14 cellular contexts compared by ENCODE assay signal in the genomic region with DNA sequence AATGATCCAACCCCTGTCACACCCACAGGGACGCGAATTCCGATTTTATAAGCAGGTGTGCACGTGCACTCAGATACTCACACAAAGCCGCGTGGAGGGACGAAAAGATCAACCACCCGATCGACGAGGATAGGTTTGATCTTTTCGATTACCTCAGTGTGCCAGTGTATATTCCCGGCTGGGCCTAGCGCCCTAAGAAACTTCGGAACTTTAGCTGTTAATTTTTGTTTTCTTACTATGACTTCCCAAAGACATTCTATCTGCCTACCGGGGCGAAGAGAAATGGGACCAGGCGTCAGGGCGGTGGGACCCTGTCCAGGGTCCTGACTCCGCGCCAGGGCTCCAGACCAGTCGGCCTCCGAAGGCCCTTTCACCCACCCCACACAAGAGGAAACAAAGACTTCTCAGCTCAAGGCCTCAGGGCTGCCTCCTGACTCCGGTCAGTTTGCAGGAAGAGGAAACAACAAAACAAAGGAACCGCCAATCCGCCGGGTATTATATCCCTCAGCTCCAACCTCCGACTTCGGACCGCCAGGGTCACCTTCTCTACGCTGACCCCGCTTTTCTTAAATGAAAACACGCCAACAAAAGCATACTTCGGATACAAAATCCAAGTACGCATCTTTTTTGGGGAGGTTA. TPM values are rescaled to one million over a fixed set of nuclear protein-coding genes. Genes with fewer than 3 reads are reported as not detected.
DNase-seq lines count a peak whose midpoint lies in the region; ATAC-seq and TF ChIP-seq lines count a peak whose summit lies in the region.
"Had no signal": no experiment of that assay in that cellular context is flagged by ENCODE, and none has a peak within 500 bp of the region (broad histone marks: within the 10 kb centered on the region; RNA-seq: fewer than 3 reads in every experiment).

No MANE protein-coding gene starts in this region.

- ATAC-seq in HCT116, result no peak
- ATAC-seq in mucosa of descending colon, result peak; percentile 24
- ATAC-seq in GM21367 (IDR thresholded peaks at IDR 0.05; ENCODE audit: unreplicated experiment), result no peak

- no peak for DNase-seq in AG04450 (ENCODE audit: low read depth, low spot score)
- DNase-seq in HCT116 (ENCODE audit: low read depth, low spot score), result no peak
- peak; percentile 83 for DNase-seq in endothelial cell (ENCODE audit: low spot score)
- no peak for DNase-seq in mucosa of descending colon
- DNase-seq in HuH-7 (ENCODE audit: low spot score), result no peak
- no peak for DNase-seq in NCI-H1105 treated with DMSO at 0.1 percent for 48 hours (lab: John Stamatoyannopoulos, UW)
- DNase-seq in NCI-H1436 (lab: John Stamatoyannopoulos, UW), result no peak
- DNase-seq: activated CD4-positive, alpha-beta T cell treated with anti-CD3 and anti-CD28 coated beads for 1 hour; hippocampal formation; NCI-H446 treated with DMSO at 0.1 percent for 48 hours; SJCRH30 had no signal

- RAD21 ChIA-PET in HCT116 (lab: Charles Lee; ENCODE audit: low non-redundant PET in 1 of 2, low total read pairs in 2 of 2, uncharacterized antibody in 2 of 2, unreplicated experiment in 2 of 2), result no interaction called here

- TF ChIP-seq CTCF in AG04450 (IDR thresholded peaks at IDR 0.05; ENCODE audit: low read depth, low read length), result no peak
- no peak for TF ChIP-seq CTCF in HCT116 (IDR thresholded peaks at IDR 0.05 in 2 of 3, conservative IDR thresholded peaks at IDR 0.05 in 1 of 3; ENCODE audit: borderline replicate concordance in 1 of 3, insufficient read depth in 1 of 3, low read depth in 2 of 3, low read length in 2 of 3)
- TF ChIP-seq CTCF in endothelial cell (IDR thresholded peaks at IDR 0.05; ENCODE audit: unreplicated experiment), result no peak
- no peak for TF ChIP-seq CTCF in mucosa of descending colon (IDR thresholded peaks at IDR 0.05)

- TF ChIP-seq RAD21 in HCT116 (IDR thresholded peaks at IDR 0.05; ENCODE audit: low read depth), result no peak

- no peak overlapping the region for H3K9ac ChIP-seq in HCT116 (ENCODE audit: low read length)

- H3K9me2 ChIP-seq in HCT116 (ENCODE audit: insufficient read depth), result no peaks in the 10 kb centered on the region

- H3K9me3 ChIP-seq in AG04450 (ENCODE audit: control insufficient read depth, insufficient read depth, low read length) (peaks cover 4% of the 10 kb centered on the region; the same call in 1 of the 2 replicates), HCT116 (ENCODE audit: control insufficient read depth in 1 of 2, insufficient read depth in 1 of 2, low read depth in 1 of 2, low read length in 2 of 2) (no peaks in the 10 kb centered on the region), mucosa of descending colon (no peaks in the 10 kb centered on the region)
- H3K9me3 ChIP-seq: BE2C, SJCRH30 had no signal

- H3K4me3 Mint-ChIP-seq in endothelial cell (ENCODE audit: unreplicated experiment), result peak overlapping the region; percentile 71

- no peak overlapping the region for H3K4me2 ChIP-seq in HCT116 (ENCODE audit: low read length)

- H3K27me3 Mint-ChIP-seq in endothelial cell (ENCODE audit: unreplicated experiment), result peaks cover 20% of the 10 kb centered on the region

- POLR2A ChIA-PET in AG04450 (lab: Yijun Ruan, JAX), result no interaction called here
- POLR2A ChIA-PET in HCT116 (lab: Charles Lee), result no interaction called here

- H3K27me3 ChIP-seq in AG04450 (ENCODE audit: control insufficient read depth, insufficient read depth, low read length) (peaks cover 64% of the 10 kb centered on the region), HCT116 (ENCODE audit: insufficient read depth, low read length) (peaks cover 10% of the 10 kb centered on the region; the same call in 1 of the 2 replicates)
- H3K27me3 ChIP-seq: SJCRH30 had no signal

- H3K27ac ChIP-seq in AG04450 (ENCODE audit: low read depth, low read length) (peak overlapping the region; percentile 21), HCT116 (ENCODE audit: low read depth, low read length) (no peak overlapping the region)
- H3K27ac ChIP-seq: SJCRH30 had no signal

- CTCF ChIA-PET in AG04450 (lab: Charles Lee) (interaction anchor here (0.5 to 1.0 kb wide), 3 partner anchors 11 to 346 kb away, joined by 4 read pairs; no protein-coding TSS in a partner anchor), HCT116 (lab: Charles Lee) (no interaction called here)

- H3K36me3 Mint-ChIP-seq in endothelial cell (ENCODE audit: low read depth, unreplicated experiment), result no peaks in the 10 kb centered on the region

- H3K36me3 ChIP-seq in HCT116 (ENCODE audit: control insufficient read depth in 1 of 2, insufficient read depth in 2 of 2, low read length in 2 of 2), result no peaks in the 10 kb centered on the region
- no peaks in the 10 kb centered on the region for H3K36me3 ChIP-seq in mucosa of descending colon (ENCODE audit: low read depth)
- H3K36me3 ChIP-seq: BE2C, SJCRH30 had no signal

- no peaks in the 10 kb centered on the region for H3K9me3 Mint-ChIP-seq in endothelial cell (ENCODE audit: unreplicated experiment)
- H3K9me3 Mint-ChIP-seq: effector memory CD8-positive, alpha-beta T cell had no signal

- TF ChIP-seq POLR2A in HCT116 (IDR thresholded peaks at IDR 0.05; ENCODE audit: borderline replicate concordance, extremely low read depth, insufficient read depth, insufficient read length), result no peak

- H3K79me2 ChIP-seq in HCT116 (ENCODE audit: insufficient read depth, low read length), result no peaks in the 10 kb centered on the region

- no peak overlapping the region for H2AFZ ChIP-seq in HCT116 (ENCODE audit: low read depth, low read length, poor library complexity, severe bottlenecking)

- H3K4me1 Mint-ChIP-seq in endothelial cell (ENCODE audit: unreplicated experiment), result peaks cover 30% of the 10 kb centered on the region

- no TSS peak for BruUV-seq in HCT116 (replicated peaks; lab: Mats Ljungman, UMichigan)

- H4K20me1 ChIP-seq in HCT116 (ENCODE audit: insufficient read depth), result no peaks in the 10 kb centered on the region

- H3K4me1 ChIP-seq in HCT116 (ENCODE audit: control insufficient read depth in 1 of 2, insufficient read depth in 2 of 2, low read length in 2 of 2) (no peaks in the 10 kb centered on the region), mucosa of descending colon (ENCODE audit: low read depth) (peaks cover 2% of the 10 kb centered on the region)
- H3K4me1 ChIP-seq: BE2C, SJCRH30 had no signal

- no peak overlapping the region for H3K27ac Mint-ChIP-seq in endothelial cell (ENCODE audit: unreplicated experiment)
- H3K27ac Mint-ChIP-seq: effector memory CD8-positive, alpha-beta T cell had no signal

- H3K4me3 ChIP-seq in AG04450 (ENCODE audit: low read depth, low read length), result no peak overlapping the region
- no peak overlapping the region for H3K4me3 ChIP-seq in HCT116 (replicated peaks in 1 of 2; ENCODE audit: low read depth in 1 of 2, low read length in 2 of 2)
- H3K4me3 ChIP-seq in mucosa of descending colon, result no peak overlapping the region
- H3K4me3 ChIP-seq: SJCRH30 had no signal

- intact Hi-C loops in HCT116 (cut with micrococcal nuclease), result no loop called here
- intact Hi-C loops in mucosa of descending colon (cut with DNase I, micrococcal nuclease), result loop anchor here in 1 of 2 donors (5.0 kb wide), 1 partner anchor 414 kb away; no protein-coding TSS in a partner anchor

TF ChIP-seq in HCT116, 20 proteins besides CTCF, POLR2A, EP300 and RAD21:
- no peak for TF ChIP-seq ELF1 (IDR thresholded peaks at IDR 0.05; ENCODE audit: borderline replicate concordance, low read depth)
- no peak for TF ChIP-seq ZNF274 (IDR thresholded peaks at IDR 0.05; ENCODE audit: low read depth, low read length)
- peak; percentile 17; the same call in 1 of the 2 replicates for TF ChIP-seq REST (IDR thresholded peaks at IDR 0.05; ENCODE audit: low read depth)
- no peak for TF ChIP-seq EGR1 (IDR thresholded peaks at IDR 0.05; ENCODE audit: low read depth)
- no peak for TF ChIP-seq JUND (IDR thresholded peaks at IDR 0.05)
- TF ChIP-seq, protein P1, sequence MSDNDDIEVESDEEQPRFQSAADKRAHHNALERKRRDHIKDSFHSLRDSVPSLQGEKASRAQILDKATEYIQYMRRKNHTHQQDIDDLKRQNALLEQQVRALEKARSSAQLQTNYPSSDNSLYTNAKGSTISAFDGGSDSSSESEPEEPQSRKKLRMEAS (IDR thresholded peaks at IDR 0.05), result no peak

RNA-seq across cellular contexts. Expression of gene ONECUT1, which starts 6.8 kb away (rescaled TPM):
- not detected in 2 replicates for polyA plus RNA-seq in AG04450 (2011; rRNA removed)
- polyA minus RNA-seq in AG04450 (2011; rRNA and poly(A)+ RNA removed), result not detected in 2 replicates
- total RNA-seq in HCT116 (2021; ENCODE audit: unreplicated experiment) (1.3 TPM), endothelial cell (ENCODE audit: unreplicated experiment) (0.69 TPM), mucosa of descending colon (not detected)
- 0.47 and 0.55 TPM in 2 replicates for polyA plus RNA-seq in HCT116 (2012)
